In the genomic region with DNA sequence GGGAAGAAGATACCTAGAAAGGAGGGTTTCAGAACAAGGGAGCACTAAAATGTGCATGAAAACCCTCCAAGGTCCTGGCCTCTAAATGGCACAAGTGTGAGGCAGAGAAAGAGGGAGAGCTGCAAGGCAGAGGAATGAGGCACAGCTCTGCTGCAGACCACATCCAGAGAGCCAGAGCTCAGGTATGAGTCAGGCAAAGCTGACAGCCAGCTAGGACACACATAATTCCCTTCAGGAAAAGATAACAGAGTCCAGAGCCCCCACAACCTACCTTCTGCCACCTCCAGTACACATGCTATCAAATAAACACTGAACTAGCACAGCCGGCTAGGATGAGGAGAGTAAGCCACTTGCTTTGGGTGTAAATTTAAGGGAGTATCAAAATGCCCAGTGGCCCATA, we compare ENCODE assay signal across 1 cellular context.
TF ChIP-seq lines count a peak whose summit lies in the region.

No MANE protein-coding gene starts in this region.

TF ChIP-seq in HepG2, 621 proteins besides CTCF, POLR2A, EP300 and RAD21 (continued from another document):
- TF ChIP-seq ZNF609 (CRISPR knock-in tag; IDR thresholded peaks at IDR 0.05; ENCODE audit: borderline replicate concordance) = 0 out of 2 replicates have a peak, but pooled peaks have one; percentile 19
- TF ChIP-seq MED8 (CRISPR knock-in tag; IDR thresholded peaks at IDR 0.05; ENCODE audit: insufficient replicate concordance) = no peak
- TF ChIP-seq THRA (CRISPR knock-in tag; IDR thresholded peaks at IDR 0.05; ENCODE audit: borderline replicate concordance) = no peak
- no peak for TF ChIP-seq FOXP1 (IDR thresholded peaks at IDR 0.05)
- TF ChIP-seq FOXP1 (CRISPR knock-in tag; IDR thresholded peaks at IDR 0.05) = peak; percentile 24; the same call in 1 of the 2 replicates
- peak; percentile 72 for TF ChIP-seq TEAD3 (CRISPR knock-in tag; optimal IDR thresholded peaks at IDR 0.05; ENCODE audit: borderline replicate concordance)
- TF ChIP-seq FOXA1 (IDR thresholded peaks at IDR 0.05) = no peak
- TF ChIP-seq FOXA1 (CRISPR knock-in tag; IDR thresholded peaks at IDR 0.05) = 0 out of 2 replicates have a peak, but pooled peaks have one; percentile 4
- TF ChIP-seq SP2 (CRISPR knock-in tag; IDR thresholded peaks at IDR 0.05) = no peak
- peak; percentile 36; the same call in 1 of the 2 replicates for TF ChIP-seq MEIS2 (CRISPR knock-in tag; IDR thresholded peaks at IDR 0.05)
- no peak for TF ChIP-seq REL (CRISPR knock-in tag; conservative IDR thresholded peaks at IDR 0.05)
- TF ChIP-seq FOXA3 (CRISPR knock-in tag; IDR thresholded peaks at IDR 0.05) = peak; percentile 47
- no peak for TF ChIP-seq SOX13 (IDR thresholded peaks at IDR 0.05)
- peak in 1 of 2 experiments; percentile 29; a peak in 1 of 4 replicates for TF ChIP-seq SOX13 (CRISPR knock-in tag; conservative IDR thresholded peaks at IDR 0.05 in 1 of 2, IDR thresholded peaks at IDR 0.05 in 1 of 2)
- TF ChIP-seq BCL6 (CRISPR knock-in tag; IDR thresholded peaks at IDR 0.05) = peak; percentile 32; the same call in 1 of the 2 replicates
- TF ChIP-seq, protein P1, sequence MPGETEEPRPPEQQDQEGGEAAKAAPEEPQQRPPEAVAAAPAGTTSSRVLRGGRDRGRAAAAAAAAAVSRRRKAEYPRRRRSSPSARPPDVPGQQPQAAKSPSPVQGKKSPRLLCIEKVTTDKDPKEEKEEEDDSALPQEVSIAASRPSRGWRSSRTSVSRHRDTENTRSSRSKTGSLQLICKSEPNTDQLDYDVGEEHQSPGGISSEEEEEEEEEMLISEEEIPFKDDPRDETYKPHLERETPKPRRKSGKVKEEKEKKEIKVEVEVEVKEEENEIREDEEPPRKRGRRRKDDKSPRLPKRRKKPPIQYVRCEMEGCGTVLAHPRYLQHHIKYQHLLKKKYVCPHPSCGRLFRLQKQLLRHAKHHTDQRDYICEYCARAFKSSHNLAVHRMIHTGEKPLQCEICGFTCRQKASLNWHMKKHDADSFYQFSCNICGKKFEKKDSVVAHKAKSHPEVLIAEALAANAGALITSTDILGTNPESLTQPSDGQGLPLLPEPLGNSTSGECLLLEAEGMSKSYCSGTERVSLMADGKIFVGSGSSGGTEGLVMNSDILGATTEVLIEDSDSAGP (CRISPR knock-in tag; IDR thresholded peaks at IDR 0.05; ENCODE audit: borderline replicate concordance) = no peak
- TF ChIP-seq HNF4A (CRISPR knock-in tag; IDR thresholded peaks at IDR 0.05) = peak; percentile 25; the same call in 1 of the 2 replicates
- TF ChIP-seq, protein P2, sequence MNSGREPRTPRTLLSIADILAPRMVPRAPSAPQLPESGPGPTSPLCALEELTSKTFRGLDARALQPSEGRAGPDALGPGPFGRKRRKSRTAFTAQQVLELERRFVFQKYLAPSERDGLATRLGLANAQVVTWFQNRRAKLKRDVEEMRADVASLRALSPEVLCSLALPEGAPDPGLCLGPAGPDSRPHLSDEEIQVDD (CRISPR knock-in tag; IDR thresholded peaks at IDR 0.05; ENCODE audit: borderline replicate concordance) = no peak
